ENCODE assay signal across 11 cellular contexts in the genomic region with DNA sequence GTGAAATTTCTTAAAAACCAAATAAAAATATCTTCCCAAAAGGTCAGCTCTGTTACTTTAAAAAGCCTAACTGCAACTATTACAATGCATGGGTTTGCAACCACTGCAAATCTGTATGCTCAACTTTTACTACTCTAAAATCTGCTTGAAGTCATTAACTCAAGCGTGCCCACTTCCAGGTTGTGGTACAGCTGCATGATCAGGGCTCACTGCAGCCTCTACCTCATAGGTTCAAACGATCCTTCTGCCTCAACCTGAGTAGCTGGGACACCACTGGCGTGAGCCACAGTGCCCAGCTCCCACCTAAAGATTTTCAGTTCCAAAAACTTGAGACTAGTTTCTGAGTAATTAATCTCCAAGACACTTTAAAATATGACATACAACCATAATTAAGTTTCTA. TPM values are rescaled to one million over a fixed set of nuclear protein-coding genes. Genes with fewer than 3 reads are reported as not detected.
DNase-seq lines count a peak whose midpoint lies in the region; ATAC-seq and TF ChIP-seq lines count a peak whose summit lies in the region.
"Had no signal": no experiment of that assay in that cellular context is flagged by ENCODE, and none has a peak within 500 bp of the region (broad histone marks: within the 10 kb centered on the region; RNA-seq: fewer than 3 reads in every experiment).

No MANE protein-coding gene starts in this region.

- no peaks in the 10 kb centered on the region for H3K27me3 ChIP-seq in Loucy (ENCODE audit: insufficient read depth, low read length, poor library complexity, severe bottlenecking)

- POLR2A ChIA-PET in activated naive CD8-positive, alpha-beta T cell treated with anti-CD3 and anti-CD28 coated beads, Interleukin-2, amount 10 ng/mL, durations not matched to agents 7 days and 5 days (lab: Charles Lee) = interaction anchor here (1.0 to 10.0 kb wide), 9 partner anchors 8 to 60 kb away, joined by 3 to 85 read pairs (median 9); partner anchors contain the start of genes DIDO1, GID8 and SLC17A9

- DNase-seq in activated CD4-positive, alpha-beta T cell treated with anti-CD3 and anti-CD28 coated beads for 48 hours = peak; percentile 49
- DNase-seq in activated CD4-positive, alpha-beta T cell treated with anti-CD3 and anti-CD28 coated beads for 1 hour = no peak
- DNase-seq in activated naive CD8-positive, alpha-beta T cell treated with anti-CD3 and anti-CD28 coated beads, Interleukin-2, amount 10 ng/mL, durations not matched to agents 7 days and 5 days = peak; percentile 67
- no peak for DNase-seq in stimulated activated effector memory CD8-positive, alpha-beta T cell treated with anti-CD3 and anti-CD28 coated beads, Interleukin-12 subunit alpha, Interleukin-12 subunit beta, amount 100 ng/mL, for 72 hours (ENCODE audit: low spot score in 2 of 2)
- DNase-seq in G401 (ENCODE audit: low spot score) (no peak), NCI-H2081 (lab: John Stamatoyannopoulos, UW) (no peak), NCI-H146 (lab: John Stamatoyannopoulos, UW) (no peak)
- DNase-seq: DMS79, foreskin fibroblast, kidney glomerular epithelial cell had no signal

- H3K4me1 ChIP-seq in Loucy (ENCODE audit: insufficient read depth, low read length, poor library complexity, severe bottlenecking) = peaks cover 57% of the 10 kb centered on the region

- no peaks in the 10 kb centered on the region for H3K9me3 ChIP-seq in Loucy (ENCODE audit: insufficient read depth, low read depth, low read length)

- H3K27ac Mint-ChIP-seq in activated naive CD8-positive, alpha-beta T cell treated with anti-CD3 and anti-CD28 coated beads, Interleukin-2, amount 10 ng/mL, durations not matched to agents 7 days and 5 days = peak overlapping the region; percentile 86
- H3K27ac Mint-ChIP-seq in stimulated activated effector memory CD8-positive, alpha-beta T cell treated with anti-CD3 and anti-CD28 coated beads, Interleukin-12 subunit alpha, Interleukin-12 subunit beta, amount 100 ng/mL, for 72 hours = peak overlapping the region; percentile 80

- peaks cover 94% of the 10 kb centered on the region for H4K20me1 ChIP-seq in Loucy (ENCODE audit: insufficient read depth, low read length, poor library complexity, severe bottlenecking)

- peak overlapping the region; percentile 61 for H3K4me3 ChIP-seq in Loucy (ENCODE audit: low read length, poor library complexity, severe bottlenecking)

- no peaks in the 10 kb centered on the region for H3K27me3 Mint-ChIP-seq in activated naive CD8-positive, alpha-beta T cell treated with anti-CD3 and anti-CD28 coated beads, Interleukin-2, amount 10 ng/mL, durations not matched to agents 7 days and 5 days

- ATAC-seq in activated naive CD8-positive, alpha-beta T cell treated with anti-CD3 and anti-CD28 coated beads, Interleukin-2, amount 10 ng/mL, durations not matched to agents 7 days and 5 days (ENCODE audit: low read depth) = peak; percentile 76
- peak; percentile 79 for ATAC-seq in stimulated activated effector memory CD8-positive, alpha-beta T cell treated with anti-CD3 and anti-CD28 coated beads, Interleukin-12 subunit alpha, Interleukin-12 subunit beta, amount 100 ng/mL, for 72 hours

- H3K9ac ChIP-seq in Loucy (ENCODE audit: low read depth, low read length, poor library complexity, severe bottlenecking) = peak overlapping the region; percentile 17

- no peaks in the 10 kb centered on the region for H3K9me2 ChIP-seq in Loucy (replicated peaks; ENCODE audit: low read depth, low read length)

- H3K4me2 ChIP-seq in Loucy (ENCODE audit: low read depth, low read length, poor library complexity, severe bottlenecking) = peak overlapping the region; percentile 69

- in situ Hi-C loops in G401 (cut with HindIII; ENCODE audit: low sequenced_read_pairs) = no loop called here

- peaks cover 12% of the 10 kb centered on the region for H3K36me3 Mint-ChIP-seq in activated naive CD8-positive, alpha-beta T cell treated with anti-CD3 and anti-CD28 coated beads, Interleukin-2, amount 10 ng/mL, durations not matched to agents 7 days and 5 days
- H3K36me3 Mint-ChIP-seq in stimulated activated effector memory CD8-positive, alpha-beta T cell treated with anti-CD3 and anti-CD28 coated beads, Interleukin-12 subunit alpha, Interleukin-12 subunit beta, amount 100 ng/mL, for 72 hours = peaks cover 59% of the 10 kb centered on the region

- no peaks in the 10 kb centered on the region for H3K9me3 Mint-ChIP-seq in activated naive CD8-positive, alpha-beta T cell treated with anti-CD3 and anti-CD28 coated beads, Interleukin-2, amount 10 ng/mL, durations not matched to agents 7 days and 5 days
- no peaks in the 10 kb centered on the region for H3K9me3 Mint-ChIP-seq in stimulated activated effector memory CD8-positive, alpha-beta T cell treated with anti-CD3 and anti-CD28 coated beads, Interleukin-12 subunit alpha, Interleukin-12 subunit beta, amount 100 ng/mL, for 72 hours

- peaks cover 6% of the 10 kb centered on the region; the same call in 1 of the 2 replicates for H3K36me3 ChIP-seq in Loucy (ENCODE audit: insufficient read depth, low read length)

- H3K4me1 Mint-ChIP-seq in activated naive CD8-positive, alpha-beta T cell treated with anti-CD3 and anti-CD28 coated beads, Interleukin-2, amount 10 ng/mL, durations not matched to agents 7 days and 5 days = peaks cover 76% of the 10 kb centered on the region
- peaks cover 78% of the 10 kb centered on the region for H3K4me1 Mint-ChIP-seq in stimulated activated effector memory CD8-positive, alpha-beta T cell treated with anti-CD3 and anti-CD28 coated beads, Interleukin-12 subunit alpha, Interleukin-12 subunit beta, amount 100 ng/mL, for 72 hours

- no peak for TF ChIP-seq CTCF in Loucy (conservative IDR thresholded peaks at IDR 0.05; ENCODE audit: low read length)

- peaks cover 100% of the 10 kb centered on the region for H3K79me2 ChIP-seq in Loucy (ENCODE audit: insufficient read depth, low read length)

- peak overlapping the region; percentile 83 for H3K4me3 Mint-ChIP-seq in activated naive CD8-positive, alpha-beta T cell treated with anti-CD3 and anti-CD28 coated beads, Interleukin-2, amount 10 ng/mL, durations not matched to agents 7 days and 5 days
- peak overlapping the region; percentile 79 for H3K4me3 Mint-ChIP-seq in stimulated activated effector memory CD8-positive, alpha-beta T cell treated with anti-CD3 and anti-CD28 coated beads, Interleukin-12 subunit alpha, Interleukin-12 subunit beta, amount 100 ng/mL, for 72 hours

- no peaks in the 10 kb centered on the region for H3F3A ChIP-seq in Loucy (ENCODE audit: low read depth)

- no peak overlapping the region for H2AFZ ChIP-seq in Loucy (ENCODE audit: low read length)

RNA-seq across cellular contexts. Expression of gene DIDO1, which starts 8.2 kb away (rescaled TPM):
- total RNA-seq in activated naive CD8-positive, alpha-beta T cell treated with anti-CD3 and anti-CD28 coated beads, Interleukin-2, amount 10 ng/mL, durations not matched to agents 7 days and 5 days = 100 to 1,000 TPM; 100 to 104 TPM
- total RNA-seq in G401 (2014; rRNA removed; shearing (Covaris generic)) = 24.3 and 36.5 TPM in 2 replicates

RNA-seq across cellular contexts. Expression of gene GID8, which starts 19.8 kb away (rescaled TPM):
- 10 to 100 TPM; 42.1 to 43.0 TPM for total RNA-seq in activated naive CD8-positive, alpha-beta T cell treated with anti-CD3 and anti-CD28 coated beads, Interleukin-2, amount 10 ng/mL, durations not matched to agents 7 days and 5 days
- total RNA-seq in G401 (2014; rRNA removed; shearing (Covaris generic)) = 41.0 and 49.2 TPM in 2 replicates

RNA-seq across cellular contexts. Expression of gene SLC17A9, which starts 34.4 kb away (rescaled TPM):
- total RNA-seq in activated naive CD8-positive, alpha-beta T cell treated with anti-CD3 and anti-CD28 coated beads, Interleukin-2, amount 10 ng/mL, durations not matched to agents 7 days and 5 days = 10 to 100 TPM; 40.9 to 43.5 TPM
- 1.2 TPM in 1 of 2 replicates, not detected in the other for total RNA-seq in G401 (2014; rRNA removed; shearing (Covaris generic))

RNA-seq across cellular contexts. Expression of gene TCFL5, which starts 56.5 kb away (rescaled TPM):
- 10 to 100 TPM in 1 of 2 experiments, 1 to 10 TPM in 1; 9.3 to 10.1 TPM for total RNA-seq in activated naive CD8-positive, alpha-beta T cell treated with anti-CD3 and anti-CD28 coated beads, Interleukin-2, amount 10 ng/mL, durations not matched to agents 7 days and 5 days
- 23.0 and 24.2 TPM in 2 replicates for total RNA-seq in G401 (2014; rRNA removed; shearing (Covaris generic))

Comparison
In these comparisons a context has a peak if more than half of its experiments do, and no peak if none do; other contexts are left out.
1. DNase-seq: peak in activated CD4-positive, alpha-beta T cell treated with anti-CD3 and anti-CD28 coated beads for 48 hours (single experiment) and activated naive CD8-positive, alpha-beta T cell treated with anti-CD3 and anti-CD28 coated beads, Interleukin-2, amount 10 ng/mL, durations not matched to agents 7 days and 5 days (single experiment); none in activated CD4-positive, alpha-beta T cell treated with anti-CD3 and anti-CD28 coated beads for 1 hour (single experiment), stimulated activated effector memory CD8-positive, alpha-beta T cell treated with anti-CD3 and anti-CD28 coated beads, Interleukin-12 subunit alpha, Interleukin-12 subunit beta, amount 100 ng/mL, for 72 hours (0 of 2), G401 (single experiment), NCI-H2081 (0 of 2) and NCI-H146 (single experiment).
2. RNA of gene SLC17A9, which starts 34.4 kb away (total RNA-seq): 40.9 to 43.5 TPM in activated naive CD8-positive, alpha-beta T cell treated with anti-CD3 and anti-CD28 coated beads, Interleukin-2, amount 10 ng/mL, durations not matched to agents 7 days and 5 days; 1.2 TPM in G401; every median in the first group is over 10 times any median in the second.